ENCODE assay signal across 2 cellular contexts in genomic region chr17:82679586-82680465, GRCh38.
TF ChIP-seq lines count a peak whose summit lies in the region.

No MANE protein-coding gene starts in this region.

TF ChIP-seq in HEK293, 187 proteins besides CTCF, POLR2A, EP300 and RAD21:
- no peak for TF ChIP-seq FEZF1 (tag by site-specific recombination; IDR thresholded peaks at IDR 0.05)
- TF ChIP-seq KLF1 (tag by site-specific recombination; IDR thresholded peaks at IDR 0.05): peak; percentile 82

TF ChIP-seq in HepG2, 621 proteins besides CTCF, POLR2A, EP300 and RAD21 (continues in another document):
- no peak for TF ChIP-seq MXD3 (CRISPR knock-in tag; IDR thresholded peaks at IDR 0.05)
- TF ChIP-seq HNRNPH1 (optimal IDR thresholded peaks at IDR 0.05; ENCODE audit: low read depth, low read length): no peak
- TF ChIP-seq PITX1 (CRISPR knock-in tag; IDR thresholded peaks at IDR 0.05): no peak
- no peak for TF ChIP-seq ARHGAP35 (CRISPR knock-in tag; IDR thresholded peaks at IDR 0.05; ENCODE audit: borderline replicate concordance)
- peak; percentile 67; the same call in 1 of the 2 replicates for TF ChIP-seq ZFP90 (CRISPR knock-in tag; IDR thresholded peaks at IDR 0.05; ENCODE audit: borderline replicate concordance)
- TF ChIP-seq PATZ1 (CRISPR knock-in tag; IDR thresholded peaks at IDR 0.05): no peak
- no peak for TF ChIP-seq KDM1A (CRISPR knock-in tag; IDR thresholded peaks at IDR 0.05)
- 0 out of 2 replicates have a peak, but pooled peaks have one; percentile 35 for TF ChIP-seq MZF1 (CRISPR knock-in tag; IDR thresholded peaks at IDR 0.05; ENCODE audit: borderline replicate concordance)
- TF ChIP-seq MED1 (CRISPR knock-in tag; IDR thresholded peaks at IDR 0.05): 0 out of 2 replicates have a peak, but pooled peaks have one; percentile 31
- TF ChIP-seq DNMT3B (CRISPR knock-in tag; conservative IDR thresholded peaks at IDR 0.05): no peak
- no peak for TF ChIP-seq NCOA2 (CRISPR knock-in tag; IDR thresholded peaks at IDR 0.05)
- TF ChIP-seq DPF2 (CRISPR knock-in tag; IDR thresholded peaks at IDR 0.05; ENCODE audit: borderline replicate concordance, low read depth): no peak
- 0 out of 2 replicates have a peak, but pooled peaks have one; percentile 36 for TF ChIP-seq HNRNPL (IDR thresholded peaks at IDR 0.05; ENCODE audit: low read depth, low read length)
- TF ChIP-seq, protein P1, sequence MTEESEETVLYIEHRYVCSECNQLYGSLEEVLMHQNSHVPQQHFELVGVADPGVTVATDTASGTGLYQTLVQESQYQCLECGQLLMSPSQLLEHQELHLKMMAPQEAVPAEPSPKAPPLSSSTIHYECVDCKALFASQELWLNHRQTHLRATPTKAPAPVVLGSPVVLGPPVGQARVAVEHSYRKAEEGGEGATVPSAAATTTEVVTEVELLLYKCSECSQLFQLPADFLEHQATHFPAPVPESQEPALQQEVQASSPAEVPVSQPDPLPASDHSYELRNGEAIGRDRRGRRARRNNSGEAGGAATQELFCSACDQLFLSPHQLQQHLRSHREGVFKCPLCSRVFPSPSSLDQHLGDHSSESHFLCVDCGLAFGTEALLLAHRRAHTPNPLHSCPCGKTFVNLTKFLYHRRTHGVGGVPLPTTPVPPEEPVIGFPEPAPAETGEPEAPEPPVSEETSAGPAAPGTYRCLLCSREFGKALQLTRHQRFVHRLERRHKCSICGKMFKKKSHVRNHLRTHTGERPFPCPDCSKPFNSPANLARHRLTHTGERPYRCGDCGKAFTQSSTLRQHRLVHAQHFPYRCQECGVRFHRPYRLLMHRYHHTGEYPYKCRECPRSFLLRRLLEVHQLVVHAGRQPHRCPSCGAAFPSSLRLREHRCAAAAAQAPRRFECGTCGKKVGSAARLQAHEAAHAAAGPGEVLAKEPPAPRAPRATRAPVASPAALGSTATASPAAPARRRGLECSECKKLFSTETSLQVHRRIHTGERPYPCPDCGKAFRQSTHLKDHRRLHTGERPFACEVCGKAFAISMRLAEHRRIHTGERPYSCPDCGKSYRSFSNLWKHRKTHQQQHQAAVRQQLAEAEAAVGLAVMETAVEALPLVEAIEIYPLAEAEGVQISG (CRISPR knock-in tag; IDR thresholded peaks at IDR 0.05): peak; percentile 38; the same call in 1 of the 2 replicates
- TF ChIP-seq GPN1 (CRISPR knock-in tag; IDR thresholded peaks at IDR 0.05; ENCODE audit: borderline replicate concordance): no peak
- no peak for TF ChIP-seq AKNA (CRISPR knock-in tag; IDR thresholded peaks at IDR 0.05; ENCODE audit: borderline replicate concordance)
- no peak for TF ChIP-seq ZFP37 (CRISPR knock-in tag; IDR thresholded peaks at IDR 0.05; ENCODE audit: borderline replicate concordance)
- peak; percentile 74; the same call in 1 of the 2 replicates for TF ChIP-seq MTA1 (CRISPR knock-in tag; IDR thresholded peaks at IDR 0.05; ENCODE audit: borderline replicate concordance)
- TF ChIP-seq ZNF607 (CRISPR knock-in tag; IDR thresholded peaks at IDR 0.05; ENCODE audit: borderline replicate concordance): no peak
- peak; percentile 61; the same call in 1 of the 2 replicates for TF ChIP-seq MEIS2 (CRISPR knock-in tag; IDR thresholded peaks at IDR 0.05)
- no peak for TF ChIP-seq ZNF331 (CRISPR knock-in tag; IDR thresholded peaks at IDR 0.05)
- no peak for TF ChIP-seq ZNF747 (CRISPR knock-in tag; IDR thresholded peaks at IDR 0.05; ENCODE audit: borderline replicate concordance)
- TF ChIP-seq ZNF775 (CRISPR knock-in tag; IDR thresholded peaks at IDR 0.05; ENCODE audit: borderline replicate concordance): no peak
- peak; percentile 16; the same call in 1 of the 2 replicates for TF ChIP-seq SALL1 (CRISPR knock-in tag; IDR thresholded peaks at IDR 0.05)
- no peak for TF ChIP-seq STAT5B (CRISPR knock-in tag; IDR thresholded peaks at IDR 0.05)
- TF ChIP-seq RORA (CRISPR knock-in tag; IDR thresholded peaks at IDR 0.05): no peak
- TF ChIP-seq THAP9 (CRISPR knock-in tag; IDR thresholded peaks at IDR 0.05; ENCODE audit: borderline replicate concordance): no peak
- no peak for TF ChIP-seq HNRNPUL1 (IDR thresholded peaks at IDR 0.05; ENCODE audit: low read depth, low read length)
- 0 out of 2 replicates have a peak, but pooled peaks have one; percentile 15 for TF ChIP-seq FOXO1 (CRISPR knock-in tag; IDR thresholded peaks at IDR 0.05)
- no peak for TF ChIP-seq AHDC1 (CRISPR knock-in tag; IDR thresholded peaks at IDR 0.05; ENCODE audit: borderline replicate concordance)
- TF ChIP-seq ZNF605 (CRISPR knock-in tag; IDR thresholded peaks at IDR 0.05): 0 out of 2 replicates have a peak, but pooled peaks have one; percentile 22
- TF ChIP-seq MED13 (CRISPR knock-in tag; IDR thresholded peaks at IDR 0.05): no peak
- TF ChIP-seq NR2F6 (IDR thresholded peaks at IDR 0.05): no peak
- no peak; the same call in 1 of the 2 replicates for TF ChIP-seq NR2F6 (CRISPR knock-in tag; IDR thresholded peaks at IDR 0.05)
- no peak for TF ChIP-seq MAFK (conservative IDR thresholded peaks at IDR 0.05 in 1 of 2, IDR thresholded peaks at IDR 0.05 in 1 of 2; ENCODE audit: low read length in 2 of 2)
- TF ChIP-seq, protein P2, sequence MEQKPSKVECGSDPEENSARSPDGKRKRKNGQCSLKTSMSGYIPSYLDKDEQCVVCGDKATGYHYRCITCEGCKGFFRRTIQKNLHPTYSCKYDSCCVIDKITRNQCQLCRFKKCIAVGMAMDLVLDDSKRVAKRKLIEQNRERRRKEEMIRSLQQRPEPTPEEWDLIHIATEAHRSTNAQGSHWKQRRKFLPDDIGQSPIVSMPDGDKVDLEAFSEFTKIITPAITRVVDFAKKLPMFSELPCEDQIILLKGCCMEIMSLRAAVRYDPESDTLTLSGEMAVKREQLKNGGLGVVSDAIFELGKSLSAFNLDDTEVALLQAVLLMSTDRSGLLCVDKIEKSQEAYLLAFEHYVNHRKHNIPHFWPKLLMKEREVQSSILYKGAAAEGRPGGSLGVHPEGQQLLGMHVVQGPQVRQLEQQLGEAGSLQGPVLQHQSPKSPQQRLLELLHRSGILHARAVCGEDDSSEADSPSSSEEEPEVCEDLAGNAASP (CRISPR knock-in tag; IDR thresholded peaks at IDR 0.05; ENCODE audit: borderline replicate concordance): no peak
- no peak for TF ChIP-seq GTF2F1 (IDR thresholded peaks at IDR 0.05; ENCODE audit: low read length)
- TF ChIP-seq XRCC5 (optimal IDR thresholded peaks at IDR 0.05; ENCODE audit: low read length): peak; percentile 77
- TF ChIP-seq BATF2 (CRISPR knock-in tag; IDR thresholded peaks at IDR 0.05): no peak
- peak; percentile 67; the same call in 1 of the 2 replicates for TF ChIP-seq SMC3 (IDR thresholded peaks at IDR 0.05; ENCODE audit: low read length)
- TF ChIP-seq SP5 (CRISPR knock-in tag; IDR thresholded peaks at IDR 0.05; ENCODE audit: borderline replicate concordance, low read depth): peak; percentile 85
